ENCODE assay signal across 1 cellular context in the genomic region with DNA sequence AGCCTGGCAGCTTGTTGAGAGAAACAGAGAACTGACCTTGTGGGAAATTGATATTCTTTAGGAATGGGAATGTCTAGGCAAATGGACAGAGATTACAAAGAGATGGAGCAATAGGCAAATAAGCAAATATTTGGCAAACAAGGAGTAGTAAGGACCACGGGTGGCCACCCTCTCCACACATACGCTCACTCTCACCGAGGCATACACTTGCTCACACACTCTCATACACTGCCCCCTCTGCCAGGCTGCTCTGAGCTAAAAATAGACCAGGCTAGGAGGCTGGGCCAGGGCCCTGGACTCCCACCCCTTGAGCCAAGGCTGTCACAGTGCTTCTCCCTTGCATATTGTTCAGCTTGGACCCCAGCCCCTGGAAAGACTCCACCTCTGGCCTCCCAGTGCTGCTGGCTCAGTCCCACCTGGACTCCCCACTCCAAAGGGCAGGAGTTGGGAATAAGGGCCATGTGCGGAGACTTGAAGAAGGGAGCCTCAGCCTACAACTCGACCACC.
TF ChIP-seq lines count a peak whose summit lies in the region.

No MANE protein-coding gene starts in this region.

TF ChIP-seq in HepG2, 621 proteins besides CTCF, POLR2A, EP300 and RAD21 (continued from another document and continues in another):
- TF ChIP-seq, protein P1, sequence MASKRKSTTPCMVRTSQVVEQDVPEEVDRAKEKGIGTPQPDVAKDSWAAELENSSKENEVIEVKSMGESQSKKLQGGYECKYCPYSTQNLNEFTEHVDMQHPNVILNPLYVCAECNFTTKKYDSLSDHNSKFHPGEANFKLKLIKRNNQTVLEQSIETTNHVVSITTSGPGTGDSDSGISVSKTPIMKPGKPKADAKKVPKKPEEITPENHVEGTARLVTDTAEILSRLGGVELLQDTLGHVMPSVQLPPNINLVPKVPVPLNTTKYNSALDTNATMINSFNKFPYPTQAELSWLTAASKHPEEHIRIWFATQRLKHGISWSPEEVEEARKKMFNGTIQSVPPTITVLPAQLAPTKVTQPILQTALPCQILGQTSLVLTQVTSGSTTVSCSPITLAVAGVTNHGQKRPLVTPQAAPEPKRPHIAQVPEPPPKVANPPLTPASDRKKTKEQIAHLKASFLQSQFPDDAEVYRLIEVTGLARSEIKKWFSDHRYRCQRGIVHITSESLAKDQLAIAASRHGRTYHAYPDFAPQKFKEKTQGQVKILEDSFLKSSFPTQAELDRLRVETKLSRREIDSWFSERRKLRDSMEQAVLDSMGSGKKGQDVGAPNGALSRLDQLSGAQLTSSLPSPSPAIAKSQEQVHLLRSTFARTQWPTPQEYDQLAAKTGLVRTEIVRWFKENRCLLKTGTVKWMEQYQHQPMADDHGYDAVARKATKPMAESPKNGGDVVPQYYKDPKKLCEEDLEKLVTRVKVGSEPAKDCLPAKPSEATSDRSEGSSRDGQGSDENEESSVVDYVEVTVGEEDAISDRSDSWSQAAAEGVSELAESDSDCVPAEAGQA (IDR thresholded peaks at IDR 0.05; ENCODE audit: low read depth) = no peak
- TF ChIP-seq, protein P1 (CRISPR knock-in tag; IDR thresholded peaks at IDR 0.05; ENCODE audit: borderline replicate concordance) = no peak
- no peak for TF ChIP-seq RCOR2 (CRISPR knock-in tag; IDR thresholded peaks at IDR 0.05)
- TF ChIP-seq ZMYM3 (CRISPR knock-in tag; IDR thresholded peaks at IDR 0.05) = no peak
- no peak for TF ChIP-seq ATF1 (CRISPR knock-in tag; IDR thresholded peaks at IDR 0.05)
- TF ChIP-seq, protein P2, sequence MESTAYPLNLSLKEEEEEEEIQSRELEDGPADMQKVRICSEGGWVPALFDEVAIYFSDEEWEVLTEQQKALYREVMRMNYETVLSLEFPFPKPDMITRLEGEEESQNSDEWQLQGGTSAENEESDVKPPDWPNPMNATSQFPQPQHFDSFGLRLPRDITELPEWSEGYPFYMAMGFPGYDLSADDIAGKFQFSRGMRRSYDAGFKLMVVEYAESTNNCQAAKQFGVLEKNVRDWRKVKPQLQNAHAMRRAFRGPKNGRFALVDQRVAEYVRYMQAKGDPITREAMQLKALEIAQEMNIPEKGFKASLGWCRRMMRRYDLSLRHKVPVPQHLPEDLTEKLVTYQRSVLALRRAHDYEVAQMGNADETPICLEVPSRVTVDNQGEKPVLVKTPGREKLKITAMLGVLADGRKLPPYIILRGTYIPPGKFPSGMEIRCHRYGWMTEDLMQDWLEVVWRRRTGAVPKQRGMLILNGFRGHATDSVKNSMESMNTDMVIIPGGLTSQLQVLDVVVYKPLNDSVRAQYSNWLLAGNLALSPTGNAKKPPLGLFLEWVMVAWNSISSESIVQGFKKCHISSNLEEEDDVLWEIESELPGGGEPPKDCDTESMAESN (CRISPR knock-in tag; conservative IDR thresholded peaks at IDR 0.05) = no peak
- no peak for TF ChIP-seq ZSCAN12 (CRISPR knock-in tag; IDR thresholded peaks at IDR 0.05)
- no peak for TF ChIP-seq ZNF207 (IDR thresholded peaks at IDR 0.05; ENCODE audit: borderline replicate concordance)
- TF ChIP-seq RNF2 (conservative IDR thresholded peaks at IDR 0.05; ENCODE audit: low read depth) = no peak
- TF ChIP-seq SPEN (CRISPR knock-in tag; IDR thresholded peaks at IDR 0.05; ENCODE audit: low read depth) = no peak
- no peak for TF ChIP-seq TRIM24 (CRISPR knock-in tag; IDR thresholded peaks at IDR 0.05)
- TF ChIP-seq MEF2D (CRISPR knock-in tag; IDR thresholded peaks at IDR 0.05) = peak; percentile 86; the same call in 1 of the 2 replicates
- TF ChIP-seq, protein P3, sequence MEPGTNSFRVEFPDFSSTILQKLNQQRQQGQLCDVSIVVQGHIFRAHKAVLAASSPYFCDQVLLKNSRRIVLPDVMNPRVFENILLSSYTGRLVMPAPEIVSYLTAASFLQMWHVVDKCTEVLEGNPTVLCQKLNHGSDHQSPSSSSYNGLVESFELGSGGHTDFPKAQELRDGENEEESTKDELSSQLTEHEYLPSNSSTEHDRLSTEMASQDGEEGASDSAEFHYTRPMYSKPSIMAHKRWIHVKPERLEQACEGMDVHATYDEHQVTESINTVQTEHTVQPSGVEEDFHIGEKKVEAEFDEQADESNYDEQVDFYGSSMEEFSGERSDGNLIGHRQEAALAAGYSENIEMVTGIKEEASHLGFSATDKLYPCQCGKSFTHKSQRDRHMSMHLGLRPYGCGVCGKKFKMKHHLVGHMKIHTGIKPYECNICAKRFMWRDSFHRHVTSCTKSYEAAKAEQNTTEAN (CRISPR knock-in tag; conservative IDR thresholded peaks at IDR 0.05) = no peak
- no peak for TF ChIP-seq ZNF331 (CRISPR knock-in tag; IDR thresholded peaks at IDR 0.05)
- TF ChIP-seq FOSL2 (CRISPR knock-in tag; IDR thresholded peaks at IDR 0.05) = 0 out of 2 replicates have a peak, but pooled peaks have one; percentile 13
- TF ChIP-seq MAF1 (CRISPR knock-in tag; IDR thresholded peaks at IDR 0.05; ENCODE audit: borderline replicate concordance) = no peak
- TF ChIP-seq ZZZ3 (CRISPR knock-in tag; IDR thresholded peaks at IDR 0.05; ENCODE audit: borderline replicate concordance) = no peak
- TF ChIP-seq KDM2A (CRISPR knock-in tag; IDR thresholded peaks at IDR 0.05; ENCODE audit: borderline replicate concordance, low read depth) = no peak
- TF ChIP-seq ZNF543 (CRISPR knock-in tag; IDR thresholded peaks at IDR 0.05) = no peak
- no peak for TF ChIP-seq ZSCAN20 (CRISPR knock-in tag; IDR thresholded peaks at IDR 0.05; ENCODE audit: borderline replicate concordance)
- no peak for TF ChIP-seq ZNF468 (CRISPR knock-in tag; IDR thresholded peaks at IDR 0.05)
- TF ChIP-seq TOPORS (CRISPR knock-in tag; IDR thresholded peaks at IDR 0.05) = no peak
- TF ChIP-seq ZNF432 (CRISPR knock-in tag; IDR thresholded peaks at IDR 0.05; ENCODE audit: borderline replicate concordance) = no peak
- peak; percentile 72 for TF ChIP-seq FOXA3 (CRISPR knock-in tag; IDR thresholded peaks at IDR 0.05)
- TF ChIP-seq, protein P4, sequence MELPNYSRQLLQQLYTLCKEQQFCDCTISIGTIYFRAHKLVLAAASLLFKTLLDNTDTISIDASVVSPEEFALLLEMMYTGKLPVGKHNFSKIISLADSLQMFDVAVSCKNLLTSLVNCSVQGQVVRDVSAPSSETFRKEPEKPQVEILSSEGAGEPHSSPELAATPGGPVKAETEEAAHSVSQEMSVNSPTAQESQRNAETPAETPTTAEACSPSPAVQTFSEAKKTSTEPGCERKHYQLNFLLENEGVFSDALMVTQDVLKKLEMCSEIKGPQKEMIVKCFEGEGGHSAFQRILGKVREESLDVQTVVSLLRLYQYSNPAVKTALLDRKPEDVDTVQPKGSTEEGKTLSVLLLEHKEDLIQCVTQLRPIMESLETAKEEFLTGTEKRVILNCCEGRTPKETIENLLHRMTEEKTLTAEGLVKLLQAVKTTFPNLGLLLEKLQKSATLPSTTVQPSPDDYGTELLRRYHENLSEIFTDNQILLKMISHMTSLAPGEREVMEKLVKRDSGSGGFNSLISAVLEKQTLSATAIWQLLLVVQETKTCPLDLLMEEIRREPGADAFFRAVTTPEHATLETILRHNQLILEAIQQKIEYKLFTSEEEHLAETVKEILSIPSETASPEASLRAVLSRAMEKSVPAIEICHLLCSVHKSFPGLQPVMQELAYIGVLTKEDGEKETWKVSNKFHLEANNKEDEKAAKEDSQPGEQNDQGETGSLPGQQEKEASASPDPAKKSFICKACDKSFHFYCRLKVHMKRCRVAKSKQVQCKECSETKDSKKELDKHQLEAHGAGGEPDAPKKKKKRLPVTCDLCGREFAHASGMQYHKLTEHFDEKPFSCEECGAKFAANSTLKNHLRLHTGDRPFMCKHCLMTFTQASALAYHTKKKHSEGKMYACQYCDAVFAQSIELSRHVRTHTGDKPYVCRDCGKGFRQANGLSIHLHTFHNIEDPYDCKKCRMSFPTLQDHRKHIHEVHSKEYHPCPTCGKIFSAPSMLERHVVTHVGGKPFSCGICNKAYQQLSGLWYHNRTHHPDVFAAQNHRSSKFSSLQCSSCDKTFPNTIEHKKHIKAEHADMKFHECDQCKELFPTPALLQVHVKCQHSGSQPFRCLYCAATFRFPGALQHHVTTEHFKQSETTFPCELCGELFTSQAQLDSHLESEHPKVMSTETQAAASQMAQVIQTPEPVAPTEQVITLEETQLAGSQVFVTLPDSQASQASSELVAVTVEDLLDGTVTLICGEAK (IDR thresholded peaks at IDR 0.05) = no peak
- TF ChIP-seq, protein P4 (CRISPR knock-in tag; IDR thresholded peaks at IDR 0.05) = no peak
- TF ChIP-seq RELA (CRISPR knock-in tag; IDR thresholded peaks at IDR 0.05) = no peak
- TF ChIP-seq KLF11 (CRISPR knock-in tag; IDR thresholded peaks at IDR 0.05) = no peak
- TF ChIP-seq SCMH1 (CRISPR knock-in tag; IDR thresholded peaks at IDR 0.05; ENCODE audit: borderline replicate concordance) = no peak
- TF ChIP-seq, protein P5, sequence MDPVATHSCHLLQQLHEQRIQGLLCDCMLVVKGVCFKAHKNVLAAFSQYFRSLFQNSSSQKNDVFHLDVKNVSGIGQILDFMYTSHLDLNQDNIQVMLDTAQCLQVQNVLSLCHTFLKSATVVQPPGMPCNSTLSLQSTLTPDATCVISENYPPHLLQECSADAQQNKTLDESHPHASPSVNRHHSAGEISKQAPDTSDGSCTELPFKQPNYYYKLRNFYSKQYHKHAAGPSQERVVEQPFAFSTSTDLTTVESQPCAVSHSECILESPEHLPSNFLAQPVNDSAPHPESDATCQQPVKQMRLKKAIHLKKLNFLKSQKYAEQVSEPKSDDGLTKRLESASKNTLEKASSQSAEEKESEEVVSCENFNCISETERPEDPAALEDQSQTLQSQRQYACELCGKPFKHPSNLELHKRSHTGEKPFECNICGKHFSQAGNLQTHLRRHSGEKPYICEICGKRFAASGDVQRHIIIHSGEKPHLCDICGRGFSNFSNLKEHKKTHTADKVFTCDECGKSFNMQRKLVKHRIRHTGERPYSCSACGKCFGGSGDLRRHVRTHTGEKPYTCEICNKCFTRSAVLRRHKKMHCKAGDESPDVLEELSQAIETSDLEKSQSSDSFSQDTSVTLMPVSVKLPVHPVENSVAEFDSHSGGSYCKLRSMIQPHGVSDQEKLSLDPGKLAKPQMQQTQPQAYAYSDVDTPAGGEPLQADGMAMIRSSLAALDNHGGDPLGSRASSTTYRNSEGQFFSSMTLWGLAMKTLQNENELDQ (CRISPR knock-in tag; IDR thresholded peaks at IDR 0.05; ENCODE audit: borderline replicate concordance) = no peak
- TF ChIP-seq ARHGAP35 (CRISPR knock-in tag; IDR thresholded peaks at IDR 0.05; ENCODE audit: borderline replicate concordance) = no peak
- TF ChIP-seq TGIF2 (CRISPR knock-in tag; IDR thresholded peaks at IDR 0.05) = no peak
- TF ChIP-seq CEBPG (CRISPR knock-in tag; IDR thresholded peaks at IDR 0.05) = peak; percentile 33; the same call in 1 of the 2 replicates
- TF ChIP-seq THAP11 (CRISPR knock-in tag; IDR thresholded peaks at IDR 0.05) = no peak
- no peak for TF ChIP-seq ISL2 (CRISPR knock-in tag; IDR thresholded peaks at IDR 0.05)
- peak; percentile 43 for TF ChIP-seq SALL1 (CRISPR knock-in tag; IDR thresholded peaks at IDR 0.05)
- no peak for TF ChIP-seq RBAK (CRISPR knock-in tag; IDR thresholded peaks at IDR 0.05)
- no peak for TF ChIP-seq ZNF124 (CRISPR knock-in tag; IDR thresholded peaks at IDR 0.05)
- TF ChIP-seq SIX4 (CRISPR knock-in tag; IDR thresholded peaks at IDR 0.05) = no peak
- no peak for TF ChIP-seq ZNF552 (CRISPR knock-in tag; IDR thresholded peaks at IDR 0.05; ENCODE audit: borderline replicate concordance)
- no peak for TF ChIP-seq ZNF496 (CRISPR knock-in tag; IDR thresholded peaks at IDR 0.05; ENCODE audit: insufficient replicate concordance)
- TF ChIP-seq HMGA1 (CRISPR knock-in tag; conservative IDR thresholded peaks at IDR 0.05) = no peak
- no peak for TF ChIP-seq MXD4 (CRISPR knock-in tag; IDR thresholded peaks at IDR 0.05)
